In the genomic region with DNA sequence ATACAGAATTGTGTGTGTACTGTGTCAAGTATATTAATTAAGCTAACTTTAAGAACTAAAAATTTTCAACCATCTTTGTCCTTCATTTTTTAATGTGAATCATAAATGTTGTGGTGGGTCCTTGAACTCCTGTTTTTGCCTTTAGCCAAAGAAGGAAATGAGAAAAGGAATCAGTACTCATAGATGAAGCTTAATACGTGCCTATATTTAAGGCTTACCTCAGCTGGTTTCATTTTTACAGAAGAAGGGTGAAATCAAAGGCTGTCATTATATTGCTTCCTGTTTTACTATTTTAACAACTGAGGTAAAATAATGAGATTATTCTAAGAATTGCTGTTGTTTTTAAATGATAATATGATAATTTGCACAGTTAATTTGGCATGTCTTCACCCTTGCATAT, we compare ENCODE assay signal across 10 cellular contexts. TPM values are rescaled to one million over a fixed set of nuclear protein-coding genes. Genes with fewer than 3 reads are reported as not detected.
DNase-seq lines count a peak whose midpoint lies in the region; ATAC-seq and TF ChIP-seq lines count a peak whose summit lies in the region.
"Had no signal": no experiment of that assay in that cellular context is flagged by ENCODE, and none has a peak within 500 bp of the region (broad histone marks: within the 10 kb centered on the region; RNA-seq: fewer than 3 reads in every experiment).

No MANE protein-coding gene starts in this region.

- peak; percentile 91 for ATAC-seq in GM21390 (IDR thresholded peaks at IDR 0.05; ENCODE audit: unreplicated experiment)
- ATAC-seq in HG03457 (IDR thresholded peaks at IDR 0.05; ENCODE audit: unreplicated experiment): peak; percentile 52

- no peaks in the 10 kb centered on the region for H3K9me3 ChIP-seq in ovary

- no peaks in the 10 kb centered on the region for H3K4me1 ChIP-seq in ovary (ENCODE audit: insufficient read depth)

- H3K27ac ChIP-seq in coronary artery: no peak overlapping the region
- H3K27ac ChIP-seq in ovary: no peak overlapping the region
- H3K27ac ChIP-seq: WERI-Rb-1 had no signal

- H3K4me3 ChIP-seq in coronary artery (peak overlapping the region; percentile 14), ovary (no peak overlapping the region)

- in situ Hi-C loops in GM13976 (cut with MboI; ENCODE audit: low sequenced_read_pairs, unreplicated experiment): no loop called here

- 49 to 73% (median 63%) methylated on average over 1 of the region's 1 CpG for WGBS in ovary, 3 donors

- H3K36me3 ChIP-seq in ovary: no peaks in the 10 kb centered on the region
- H3K36me3 ChIP-seq: WERI-Rb-1 had no signal

- no peaks in the 10 kb centered on the region for H3K27me3 ChIP-seq in ovary

- intact Hi-C loops in posterior cingulate gyrus (cut with DNase I) (no loop called here), ovary (cut with DNase I) (no loop called here)

- DNase-seq in GM13976 (ENCODE audit: low spot score) (peak; percentile 52), coronary artery (ENCODE audit: low spot score) (no peak), A172 (ENCODE audit: low spot score) (no peak), hippocampal formation (lab: John Stamatoyannopoulos, UW) (no peak), posterior cingulate gyrus (no peak), ovary (no peak)
- DNase-seq: KG1, WERI-Rb-1 had no signal

- TF ChIP-seq EP300 in ovary (IDR thresholded peaks at IDR 0.05): no peak

- TF ChIP-seq CTCF in GM13976 (IDR thresholded peaks at IDR 0.05; ENCODE audit: borderline replicate concordance, control extremely low read depth, extremely low read depth, insufficient read depth, missing control alignments) (no peak), coronary artery (IDR thresholded peaks at IDR 0.05) (no peak), ovary (IDR thresholded peaks at IDR 0.05) (no peak)

- no peak for TF ChIP-seq POLR2A in ovary (IDR thresholded peaks at IDR 0.05)

RNA-seq across cellular contexts. Expression of a gene that starts 6.3 kb away (rescaled TPM):
- total RNA-seq in A172 (2014; rRNA removed; shearing (Covaris generic)): 39.3 and 50.4 TPM in 2 replicates
- total RNA-seq in ovary: 10 to 100 TPM; 35.8 to 51.1 (median 46.9) TPM
- polyA plus RNA-seq in ovary: 10 to 100 TPM; 12.1 to 16.0 TPM
